8 cellular contexts compared by ENCODE assay signal in the genomic region with DNA sequence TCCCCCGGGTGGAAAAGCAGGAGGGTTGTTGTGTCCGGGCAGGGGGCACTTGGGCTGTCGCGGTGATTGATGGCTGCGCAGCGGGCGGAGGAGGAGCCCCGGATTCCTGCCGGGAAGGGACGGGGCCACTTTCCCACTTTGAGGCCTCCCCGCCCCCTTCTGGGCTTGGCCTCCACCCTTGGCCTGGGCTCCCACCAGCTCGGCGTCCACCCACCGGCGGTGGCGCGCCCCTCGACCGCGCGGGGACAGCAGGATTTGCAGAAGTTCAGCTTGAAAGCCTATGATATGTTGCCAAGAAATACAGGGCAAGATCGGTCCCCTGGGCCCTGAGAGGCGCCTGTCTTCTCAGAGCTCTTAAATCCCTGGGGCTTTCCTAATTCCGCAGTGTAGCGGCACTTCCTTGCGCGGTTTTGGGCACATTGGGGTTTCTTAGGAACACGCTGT. TPM values are rescaled to one million over a fixed set of nuclear protein-coding genes. Genes with fewer than 3 reads are reported as not detected.
A peak's percentile ranks its signal among the peaks of the same experiment; 100 is the strongest.
DNase-seq lines count a peak whose midpoint lies in the region; ATAC-seq, FAIRE-seq and TF ChIP-seq lines count a peak whose summit lies in the region.

No MANE protein-coding gene starts in this region.

- dilution Hi-C loops in endothelial cell of umbilical vein (cut with MboI; ENCODE audit: extremely low pct_ligation_motif_present, low sequenced_read_pairs), result no loop called here

- H3K79me2 ChIP-seq in endothelial cell of umbilical vein (ENCODE audit: control insufficient read depth, insufficient read depth, low read length), result no peaks in the 10 kb centered on the region

- ATAC-seq in upper lobe of right lung (peak; percentile 69), GM21717 (IDR thresholded peaks at IDR 0.05; ENCODE audit: unreplicated experiment) (no peak)
- no peak for ATAC-seq in naive thymus-derived CD8-positive, alpha-beta T cell

- H3K27me3 ChIP-seq in AG04450 (ENCODE audit: control insufficient read depth, insufficient read depth, low read length) (no peaks in the 10 kb centered on the region), endothelial cell of umbilical vein (ENCODE audit: control insufficient read depth in 2 of 2, insufficient read depth in 2 of 2, low read length in 2 of 2) (no peaks in the 10 kb centered on the region), mesenchymal stem cell (ENCODE audit: control insufficient read depth in 1 of 2, insufficient read depth in 1 of 2, low read length in 2 of 2) (no peaks in the 10 kb centered on the region), upper lobe of right lung (no peaks in the 10 kb centered on the region)

- H4K20me1 ChIP-seq in endothelial cell of umbilical vein (replicated peaks; ENCODE audit: control insufficient read depth, extremely low read depth, insufficient read depth, low read length), result no peaks in the 10 kb centered on the region

- CTCF ChIA-PET in AG04450 (lab: Charles Lee) (interaction anchor here (1.1 kb wide), 1 partner anchor 66 kb away, joined by 3 read pairs; no protein-coding TSS in a partner anchor), endothelial cell of umbilical vein (lab: Charles Lee) (interaction anchor here (0.5 to 2.3 kb wide), 5 partner anchors 8 to 81 kb away, joined by 3 to 9 read pairs (median 5); no protein-coding TSS in a partner anchor)

- H3K9ac ChIP-seq in endothelial cell of umbilical vein (replicated peaks; ENCODE audit: extremely low read depth, insufficient read depth, low read length) (no peak overlapping the region), mesenchymal stem cell (ENCODE audit: low read length) (peak overlapping the region; percentile 97)

- H3K4me1 ChIP-seq in endothelial cell of umbilical vein (ENCODE audit: control insufficient read depth, extremely low read depth, insufficient read depth, low read length), result peaks cover 18% of the 10 kb centered on the region
- peaks cover 9% of the 10 kb centered on the region for H3K4me1 ChIP-seq in mesenchymal stem cell (ENCODE audit: control insufficient read depth, insufficient read depth, low read depth, low read length)
- peaks cover 36% of the 10 kb centered on the region for H3K4me1 ChIP-seq in upper lobe of right lung

- H3K9me1 ChIP-seq in endothelial cell of umbilical vein (replicated peaks; ENCODE audit: control insufficient read depth, extremely low read depth, insufficient read depth, low read length), result no peaks in the 10 kb centered on the region

- H2AFZ ChIP-seq in endothelial cell of umbilical vein (ENCODE audit: low read depth, low read length) (peak overlapping the region; percentile 91), mesenchymal stem cell (ENCODE audit: low read depth, low read length) (no peak overlapping the region)

- TF ChIP-seq POLR2A in endothelial cell of umbilical vein (IDR thresholded peaks at IDR 0.05; ENCODE audit: low read depth, low read length), result no peak

- H3K27ac ChIP-seq in AG04450 (ENCODE audit: low read depth, low read length) (peak overlapping the region; percentile 21), endothelial cell of umbilical vein (ENCODE audit: insufficient read depth, low read depth, low read length) (no peak overlapping the region), mesenchymal stem cell (ENCODE audit: low read length, poor library complexity, severe bottlenecking) (peak overlapping the region; percentile 100), upper lobe of right lung (peak overlapping the region; percentile 95)

- FAIRE-seq in endothelial cell of umbilical vein (lab: Jason Lieb, UNC), result no peak

- peak overlapping the region; percentile 100 for H4K91ac ChIP-seq in mesenchymal stem cell (ENCODE audit: low read length)

- H2BK5ac ChIP-seq in mesenchymal stem cell (ENCODE audit: low read depth, low read length, poor library complexity, severe bottlenecking), result peak overlapping the region; percentile 98

- peak overlapping the region; percentile 82 for H4K8ac ChIP-seq in mesenchymal stem cell (ENCODE audit: low read length)

- H3K9me3 ChIP-seq in AG04450 (ENCODE audit: control insufficient read depth, insufficient read depth, low read length) (peaks cover 3% of the 10 kb centered on the region; the same call in 1 of the 2 replicates), endothelial cell of umbilical vein (replicated peaks; ENCODE audit: control insufficient read depth, insufficient read depth, low read length) (no peaks in the 10 kb centered on the region), mesenchymal stem cell (ENCODE audit: control insufficient read depth, low read length) (no peaks in the 10 kb centered on the region), upper lobe of right lung (no peaks in the 10 kb centered on the region)

- under 1% methylated on average over 28 of the region's 28 CpGs for whole genome bisulfite sequencing in mesenchymal stem cell

- POLR2A ChIA-PET in AG04450 (lab: Yijun Ruan, JAX) (no interaction called here), endothelial cell of umbilical vein (lab: Charles Lee) (no interaction called here)
- POLR2A ChIA-PET in naive thymus-derived CD8-positive, alpha-beta T cell (lab: Charles Lee), result no interaction called here

- H3K27me3 Mint-ChIP-seq in naive thymus-derived CD8-positive, alpha-beta T cell, result peaks cover 14 to 51% (median 37%) of the 10 kb centered on the region in 5 donors

- peaks cover 0 to 9% (median 0%) of the 10 kb centered on the region in 4 donors for H3K4me1 Mint-ChIP-seq in naive thymus-derived CD8-positive, alpha-beta T cell

- DNase-seq in AG04450 (ENCODE audit: low read depth, low spot score), result no peak
- DNase-seq in NCI-H524 (lab: John Stamatoyannopoulos, UW), result peak; percentile 84 to 85
- peak; percentile 52 for DNase-seq in endothelial cell of umbilical vein (ENCODE audit: low read depth, low spot score)
- DNase-seq in mesenchymal stem cell, result peak; percentile 71
- peak; percentile 92 for DNase-seq in upper lobe of right lung
- no peak for DNase-seq in LoVo (ENCODE audit: low spot score)
- DNase-seq in naive thymus-derived CD8-positive, alpha-beta T cell, result no peak

- peaks cover 10% of the 10 kb centered on the region for H3K79me1 ChIP-seq in mesenchymal stem cell (replicated peaks; ENCODE audit: low read length, poor library complexity, severe bottlenecking)

- peak overlapping the region; percentile 96 to 100 for H3K4ac ChIP-seq in mesenchymal stem cell (ENCODE audit: low read depth in 1 of 2, low read length in 2 of 2)

- H3K4me2 ChIP-seq in endothelial cell of umbilical vein (ENCODE audit: insufficient read depth, low read length) (peak overlapping the region; percentile 89), mesenchymal stem cell (ENCODE audit: low read length, poor library complexity, severe bottlenecking) (peak overlapping the region; percentile 79)

- no peak for TF ChIP-seq CTCF in AG04450 (IDR thresholded peaks at IDR 0.05; ENCODE audit: low read depth, low read length)
- no peak for TF ChIP-seq CTCF in endothelial cell of umbilical vein (IDR thresholded peaks at IDR 0.05; ENCODE audit: extremely low read depth in 1 of 2, insufficient read depth in 1 of 2, low read depth in 1 of 2, low read length in 2 of 2)
- TF ChIP-seq CTCF in upper lobe of right lung (IDR thresholded peaks at IDR 0.05), result peak; percentile 20

- intact Hi-C loops in endothelial cell of umbilical vein (cut with micrococcal nuclease) (loop anchor here (1.0 to 2.0 kb wide), 2 partner anchors 24 to 26 kb away; no protein-coding TSS in a partner anchor), upper lobe of right lung (cut with DNase I) (no loop called here)

- peak overlapping the region in 1 of 2 experiments; percentile 23 for H2BK12ac ChIP-seq in mesenchymal stem cell (ENCODE audit: low read length in 2 of 2)

- H2BK120ac ChIP-seq in mesenchymal stem cell (ENCODE audit: low read depth, low read length), result peak overlapping the region; percentile 99

- H3K36me3 Mint-ChIP-seq in naive thymus-derived CD8-positive, alpha-beta T cell, result no peaks in the 10 kb centered on the region

- no peaks in the 10 kb centered on the region for H3K36me3 ChIP-seq in endothelial cell of umbilical vein (ENCODE audit: control insufficient read depth in 2 of 2, extremely low read depth in 1 of 2, insufficient read depth in 2 of 2, low read length in 2 of 2)
- no peaks in the 10 kb centered on the region for H3K36me3 ChIP-seq in mesenchymal stem cell (ENCODE audit: control insufficient read depth in 1 of 2, insufficient read depth in 2 of 2, low read depth in 1 of 2, low read length in 2 of 2)
- H3K36me3 ChIP-seq in upper lobe of right lung, result no peaks in the 10 kb centered on the region

- H3K18ac ChIP-seq in mesenchymal stem cell (ENCODE audit: low read depth in 1 of 2, low read length in 2 of 2), result peak overlapping the region; percentile 100

- H3K4me3 ChIP-seq in AG04450 (ENCODE audit: low read depth, low read length), result peak overlapping the region; percentile 86
- H3K4me3 ChIP-seq in endothelial cell of umbilical vein (replicated peaks in 1 of 3; ENCODE audit: insufficient read depth in 1 of 3, low read depth in 1 of 3, low read length in 3 of 3), result peak overlapping the region in 2 of 3 experiments; percentile 75 to 76
- H3K4me3 ChIP-seq in mesenchymal stem cell (ENCODE audit: insufficient read depth in 1 of 2, low read depth in 1 of 2, low read length in 2 of 2), result peak overlapping the region; percentile 97 to 98
- H3K4me3 ChIP-seq in upper lobe of right lung, result peak overlapping the region; percentile 77

- H3K4me3 Mint-ChIP-seq in naive thymus-derived CD8-positive, alpha-beta T cell, result peak overlapping the region in 1 of 10 donors; percentile 71

- peak overlapping the region; percentile 74 for H2BK15ac ChIP-seq in mesenchymal stem cell (ENCODE audit: low read depth, poor library complexity, severe bottlenecking)

- no peak overlapping the region for H3K23ac ChIP-seq in mesenchymal stem cell (ENCODE audit: low read length in 2 of 2)

- peak overlapping the region in 1 of 2 experiments; percentile 100 for H3K14ac ChIP-seq in mesenchymal stem cell (ENCODE audit: low read length in 2 of 2)

- peaks cover 0 to 5% (median 0%) of the 10 kb centered on the region in 9 donors for H3K9me3 Mint-ChIP-seq in naive thymus-derived CD8-positive, alpha-beta T cell

- H3K27ac Mint-ChIP-seq in naive thymus-derived CD8-positive, alpha-beta T cell, result no peak overlapping the region

- BruUV-seq in endothelial cell of umbilical vein (replicated peaks; lab: Mats Ljungman, UMichigan), result no TSS peak

- peak overlapping the region; percentile 9 for H2AK5ac ChIP-seq in mesenchymal stem cell (ENCODE audit: low read length, severe bottlenecking)

RNA-seq across cellular contexts. Expression of a gene that starts 0.9 kb away (rescaled TPM):
- 56.0 and 60.8 TPM in 2 replicates for polyA plus RNA-seq in AG04450 (2011; rRNA removed)
- polyA minus RNA-seq in AG04450 (2011; rRNA and poly(A)+ RNA removed), result 187 and 211 TPM in 2 replicates
- total RNA-seq in endothelial cell of umbilical vein, result 98.5 and 119 TPM in 2 replicates
- 18.0 and 22.6 TPM in 2 replicates for polyA plus RNA-seq in endothelial cell of umbilical vein
- polyA plus RNA-seq in endothelial cell of umbilical vein (2011; cell fraction: cytosol; rRNA removed), result 26.4 and 28.1 TPM in 2 replicates
- 78.0 and 79.9 TPM in 2 replicates for polyA plus RNA-seq in endothelial cell of umbilical vein (2011; cell fraction: nucleus; rRNA removed)
- polyA plus RNA-seq in endothelial cell of umbilical vein (2012), result 44.9 and 47.0 TPM in 2 replicates
- 121 and 149 TPM in 2 replicates for polyA minus RNA-seq in endothelial cell of umbilical vein
- polyA minus RNA-seq in endothelial cell of umbilical vein (2011; cell fraction: cytosol; rRNA and poly(A)+ RNA removed), result 9.7 TPM
- 186 and 192 TPM in 2 replicates for polyA minus RNA-seq in endothelial cell of umbilical vein (2011; cell fraction: nucleus; rRNA and poly(A)+ RNA removed)
- polyA plus RNA-seq in mesenchymal stem cell (2013, experiment 1 of 2), result 44.5 TPM
- polyA plus RNA-seq in mesenchymal stem cell (2013, experiment 2 of 2), result 41.0 TPM
- 116 TPM for total RNA-seq in upper lobe of right lung
- total RNA-seq in naive thymus-derived CD8-positive, alpha-beta T cell, result under 1 TPM; 0.27 to 0.29 TPM
- not detected for polyA plus RNA-seq in naive thymus-derived CD8-positive, alpha-beta T cell

Comparison
In these comparisons a context has a peak if more than half of its experiments do, and no peak if none do; other contexts are left out.
1. DNase-seq: peak in NCI-H524 (2 of 2), endothelial cell of umbilical vein (single experiment), mesenchymal stem cell (single experiment) and upper lobe of right lung (single experiment); none in AG04450 (single experiment), LoVo (single experiment) and naive thymus-derived CD8-positive, alpha-beta T cell (0 of 10).
2. RNA of a gene that starts 0.9 kb away (total RNA-seq): 98.5 to 119 TPM in endothelial cell of umbilical vein and 116 TPM in upper lobe of right lung (single experiment); 0.27 to 0.29 TPM in naive thymus-derived CD8-positive, alpha-beta T cell; every median in the first group is over 10 times any median in the second.
3. Peak in every context shown above with its lines, with median percentiles within 50 percentile points of each other: H3K4me3 ChIP-seq.